1 cellular context compared by ENCODE assay signal in genomic region chr11:66844496-66845142, GRCh38.
TF ChIP-seq lines count a peak whose summit lies in the region.

No MANE protein-coding gene starts in this region.

TF ChIP-seq in H1, 55 proteins besides CTCF, POLR2A, EP300 and RAD21 (continued from another document):
- no peak for TF ChIP-seq SP1 (IDR thresholded peaks at IDR 0.05; ENCODE audit: low read depth, low read length)
